23 cellular contexts compared by ENCODE assay signal in the genomic region with DNA sequence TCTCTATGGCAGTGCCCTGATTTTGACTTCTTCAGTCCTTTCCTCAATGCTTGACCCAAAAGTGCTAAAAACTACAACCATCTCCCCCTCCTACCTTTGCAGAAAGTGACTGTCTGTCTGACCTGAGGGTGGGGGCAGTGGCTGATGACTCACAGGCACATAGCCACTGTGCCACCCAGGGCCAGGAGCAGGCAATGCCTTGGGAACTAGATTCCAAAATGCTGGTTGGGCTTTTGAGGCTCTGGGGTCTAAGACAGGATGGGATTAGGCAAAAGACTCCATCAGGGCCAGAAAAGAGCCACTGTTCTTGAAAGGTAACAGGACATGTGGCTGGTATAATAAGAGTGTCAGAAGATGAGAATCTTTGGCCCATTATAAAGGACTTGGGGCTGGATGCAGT.
"Had no signal": no experiment of that assay in that cellular context is flagged by ENCODE, and none has a peak within 500 bp of the region (broad histone marks: within the 10 kb centered on the region; RNA-seq: fewer than 3 reads in every experiment).

No MANE protein-coding gene starts in this region.

- H3K27ac ChIP-seq: brain microvascular endothelial cell, WERI-Rb-1 had no signal

- DNase-seq: activated B cell treated with CpG ODN at 0.5 μM for 24 hours; activated CD4-positive, alpha-beta T cell treated with anti-CD3 and anti-CD28 coated beads for 48 hours; activated CD4-positive, alpha-beta T cell treated with anti-CD3 and anti-CD28 coated beads, Interleukin-2, amount 50 U/mL, for 1 hour; activated CD4-positive, alpha-beta T cell treated with anti-CD3 and anti-CD28 coated beads, Interleukin-2, amount 50 U/mL, for 48 hours; activated CD8-positive, alpha-beta memory T cell treated with anti-CD3 and anti-CD28 coated beads for 24 hours; activated CD8-positive, alpha-beta T cell treated with anti-CD3 and anti-CD28 coated beads for 36 hours; activated effector memory CD4-positive, alpha-beta T cell treated with Interleukin-2 at 50 U/mL for 16 hours; activated gamma-delta T cell treated with Interleukin-2 at 50 U/mL for 16 hours; activated naive CD4-positive, alpha-beta T cell treated with anti-CD3 and anti-CD28 coated beads, Interleukin-2, amount 50 U/mL, for 16 hours; activated naive CD4-positive, alpha-beta T cell treated with Interleukin-2 at 50 U/mL for 16 hours; activated T-cell treated with anti-CD3 and anti-CD28 coated beads, Interleukin-2, amount 50 U/mL, for 4 hours; amniotic stem cell; anterior cingulate cortex; brain microvascular endothelial cell; cortex of kidney; dermis blood vessel endothelial cell; effector CD4-positive, alpha-beta T cell; effector memory CD8-positive, alpha-beta T cell; foreskin fibroblast; head of caudate nucleus; T-cell; T1000; WERI-Rb-1 had no signal

- H3K36me3 ChIP-seq: brain microvascular endothelial cell, WERI-Rb-1 had no signal

- H3K27me3 ChIP-seq: brain microvascular endothelial cell had no signal
